8 cellular contexts compared by ENCODE assay signal in genomic region chr3:66971891-66972551, GRCh38. TPM values are rescaled to one million over a fixed set of nuclear protein-coding genes. Genes with fewer than 3 reads are reported as not detected.
DNase-seq lines count a peak whose midpoint lies in the region; ATAC-seq and TF ChIP-seq lines count a peak whose summit lies in the region.

No MANE protein-coding gene starts in this region.

- peaks cover 2% of the 10 kb centered on the region for H3K27me3 ChIP-seq in right cardiac atrium (ENCODE audit: control insufficient read depth, insufficient read depth)

- peaks cover 11 to 14% (median 12%) of the 10 kb centered on the region in 3 donors for H3K4me1 Mint-ChIP-seq in T-cell

- peak overlapping the region; percentile 26 for H3K4me3 ChIP-seq in GM12865 (ENCODE audit: low read depth, low read length)
- peak overlapping the region; percentile 63 for H3K4me3 ChIP-seq in right cardiac atrium (ENCODE audit: low read length)

- peak; percentile 86 for TF ChIP-seq CTCF in GM12865 (IDR thresholded peaks at IDR 0.05; ENCODE audit: insufficient read depth, low read depth, low read length, missing control alignments)

- POLR2A ChIA-PET in T-cell (lab: Charles Lee): interaction anchor here (0.5 to 1.5 kb wide), 5 partner anchors 26 to 718 kb away, joined by 3 to 8 read pairs (median 3); partner anchors contain the start of gene KBTBD8 (in 1 of the 2)

- DNase-seq in GM12865 (ENCODE audit: low read depth) (peak; percentile 90), NAMALWA (ENCODE audit: low spot score) (peak; percentile 79), T-cell (peak; percentile 21 to 65 (median 48)), amniotic stem cell (lab: John Stamatoyannopoulos, UW) (peak; percentile 62), right cardiac atrium (peak; percentile 71 to 83 (median 77)), retina (peak; percentile 84), cortex of kidney (lab: John Stamatoyannopoulos, UW) (no peak)

- H3K27ac ChIP-seq in right cardiac atrium (ENCODE audit: low read length): no peak overlapping the region

- H3K36me3 Mint-ChIP-seq in T-cell: no peaks in the 10 kb centered on the region

- no peaks in the 10 kb centered on the region for H3K9me3 ChIP-seq in right cardiac atrium (ENCODE audit: control insufficient read depth, low read length)

- H3K27me3 Mint-ChIP-seq in T-cell: peaks cover 0 to 3% of the 10 kb centered on the region in 2 donors

- H3K4me1 ChIP-seq in right cardiac atrium (ENCODE audit: control insufficient read depth, insufficient read depth, low read length): no peaks in the 10 kb centered on the region

- WGBS in right cardiac atrium: 9% methylated on average over 22 of the region's 22 CpGs

- ATAC-seq in HG02588 (IDR thresholded peaks at IDR 0.05; ENCODE audit: unreplicated experiment) (peak; percentile 100), T-cell (replicated peaks in 1 of 4) (peak; percentile 89 to 95 (median 92)), right cardiac atrium (peak; percentile 97 to 98)

- H3K9me3 Mint-ChIP-seq in T-cell: no peaks in the 10 kb centered on the region

- peak overlapping the region; percentile 60 to 85 for H3K27ac Mint-ChIP-seq in T-cell

- H3K4me3 Mint-ChIP-seq in T-cell: peak overlapping the region; percentile 78 to 90 (median 82)

- CTCF ChIA-PET in T-cell (lab: Charles Lee): interaction anchor here (0.6 to 2.5 kb wide), 33 partner anchors 12 to 1921 kb away, joined by 3 to 34 read pairs (median 4); partner anchors contain the start of gene KBTBD8 (in 2 of the 2)

- intact Hi-C loops in right cardiac atrium (cut with DNase I): no loop called here

RNA-seq across cellular contexts. Expression of gene KBTBD8, which starts 26.1 kb away (rescaled TPM):
- 10 to 100 TPM in 2 of 5 donors, 1 to 10 TPM in 3; 3.3 to 11.5 (median 6.1) TPM for total RNA-seq in T-cell
- 1 to 10 TPM; 5.5 to 7.1 (median 5.6) TPM for total RNA-seq in right cardiac atrium
- polyA plus RNA-seq in right cardiac atrium: 2.0 TPM
